ENCODE assay signal across 8 cellular contexts in the genomic region with DNA sequence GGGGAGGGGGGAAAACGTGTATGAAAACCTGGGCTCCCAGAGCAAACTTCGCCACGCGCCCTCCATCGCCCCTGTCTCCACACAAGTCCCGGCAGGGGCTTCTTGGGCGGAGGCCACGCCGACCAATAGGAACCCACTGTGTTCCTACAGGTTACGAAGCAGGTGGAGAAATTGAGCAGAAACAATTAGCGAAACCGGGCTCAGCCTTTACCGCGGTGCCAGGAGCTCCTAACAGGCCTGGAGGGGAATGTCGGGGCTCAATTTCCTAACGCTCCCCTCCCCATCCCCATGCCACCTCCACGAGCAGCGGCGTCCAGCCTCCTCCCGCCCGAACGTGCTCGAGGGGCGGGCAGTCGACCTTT. TPM values are rescaled to one million over a fixed set of nuclear protein-coding genes. Genes with fewer than 3 reads are reported as not detected.
DNase-seq lines count a peak whose midpoint lies in the region; ATAC-seq, FAIRE-seq and TF ChIP-seq lines count a peak whose summit lies in the region.

No MANE protein-coding gene starts in this region.

- intact Hi-C loops in heart right ventricle (cut with DNase I) (loop anchor here in 3 of 10 donors (5.0 to 10.0 kb wide), 5 partner anchors 125 to 322 kb away; no protein-coding TSS in a partner anchor), cardiac septum (cut with DNase I) (no loop called here), left colon (cut with DNase I, micrococcal nuclease) (no loop called here)

- 18 to 25% methylated on average over 25 of the region's 25 CpGs for WGBS in heart right ventricle, 2 donors

- peak overlapping the region; percentile 94 for H3K4me2 ChIP-seq in astrocyte (ENCODE audit: low read length)

- no peaks in the 10 kb centered on the region for H3K36me3 Mint-ChIP-seq in astrocyte (ENCODE audit: low read depth, unreplicated experiment)

- no peak for TF ChIP-seq CTCF in heart right ventricle (IDR thresholded peaks at IDR 0.05)
- no peak for TF ChIP-seq CTCF in astrocyte (IDR thresholded peaks at IDR 0.05; ENCODE audit: insufficient read depth, low read depth, low read length)

- H3K4me1 ChIP-seq in heart right ventricle (peaks cover 4 to 46% (median 30%) of the 10 kb centered on the region in 9 donors), astrocyte (ENCODE audit: insufficient read depth, low read length) (peaks cover 28% of the 10 kb centered on the region), mucosa of stomach (ENCODE audit: control insufficient read depth, insufficient read depth, low read length) (peaks cover 23% of the 10 kb centered on the region)

- H3K4me3 ChIP-seq in heart right ventricle (peak overlapping the region in 9 of 10 donors; percentile 34 to 78 (median 63)), astrocyte (ENCODE audit: insufficient read depth, low read depth, low read length) (peak overlapping the region; percentile 70), mucosa of stomach (ENCODE audit: low read length) (peak overlapping the region; percentile 33)

- peak overlapping the region; percentile 73 for H3K4me3 Mint-ChIP-seq in astrocyte (ENCODE audit: unreplicated experiment)

- peak overlapping the region; percentile 79 for H2AFZ ChIP-seq in astrocyte (ENCODE audit: low read depth, low read length)

- no peaks in the 10 kb centered on the region for H3K9me3 Mint-ChIP-seq in astrocyte (ENCODE audit: unreplicated experiment)

- H4K20me1 ChIP-seq in astrocyte (ENCODE audit: insufficient read depth, low read length), result no peaks in the 10 kb centered on the region

- FAIRE-seq in astrocyte (lab: Jason Lieb, UNC) (no peak), RCC 7860 (lab: Jason Lieb, UNC) (no peak)

- H3K9ac ChIP-seq in astrocyte (ENCODE audit: low read length), result peak overlapping the region; percentile 78
- H3K9ac ChIP-seq in mucosa of stomach (ENCODE audit: low read length), result peak overlapping the region; percentile 18

- H3K27ac ChIP-seq in heart right ventricle (no peak overlapping the region), astrocyte (ENCODE audit: low read depth, low read length) (no peak overlapping the region)

- no peak overlapping the region for H3K27ac Mint-ChIP-seq in astrocyte (ENCODE audit: unreplicated experiment)

- peaks cover 6% of the 10 kb centered on the region for H3K79me2 ChIP-seq in astrocyte (ENCODE audit: insufficient read depth, low read length)

- H3K27me3 Mint-ChIP-seq in astrocyte (ENCODE audit: low read depth, unreplicated experiment), result peaks cover 29% of the 10 kb centered on the region

- H3K4me1 Mint-ChIP-seq in astrocyte (ENCODE audit: low read depth, unreplicated experiment), result peaks cover 21% of the 10 kb centered on the region

- H3K27me3 ChIP-seq in heart right ventricle (peaks cover 0 to 42% (median 16%) of the 10 kb centered on the region in 7 donors), astrocyte (ENCODE audit: insufficient read depth, low read length) (peaks cover 14% of the 10 kb centered on the region), mucosa of stomach (ENCODE audit: control insufficient read depth, insufficient read depth, low read length) (peaks cover 49% of the 10 kb centered on the region)

- ATAC-seq in heart right ventricle (no peak), left colon (no peak)

- H3K9me3 ChIP-seq in heart right ventricle, result no peaks in the 10 kb centered on the region
- H3K9me3 ChIP-seq in astrocyte (ENCODE audit: insufficient read depth, low read depth, low read length), result no peaks in the 10 kb centered on the region
- H3K9me3 ChIP-seq in mucosa of stomach (ENCODE audit: control insufficient read depth, low read length), result no peaks in the 10 kb centered on the region

- H3K36me3 ChIP-seq in heart right ventricle (no peaks in the 10 kb centered on the region), astrocyte (ENCODE audit: insufficient read depth, low read length) (no peaks in the 10 kb centered on the region), mucosa of stomach (ENCODE audit: control insufficient read depth, insufficient read depth, low read length) (no peaks in the 10 kb centered on the region)

- DNase-seq in heart right ventricle (no peak), cardiac septum (ENCODE audit: low spot score) (no peak), astrocyte (ENCODE audit: low read depth) (no peak), OCI-M1 (lab: John Stamatoyannopoulos, UW) (no peak), left colon (no peak), RCC 7860 (ENCODE audit: low spot score) (no peak)
- no peak for DNase-seq in NK-92 treated with Interleukin-12 subunit alpha and Interleukin-12 subunit beta, amount 100 ng/mL, for 24 hours (lab: John Stamatoyannopoulos, UW)

RNA-seq across cellular contexts. Expression of a gene that starts 0.6 kb away (rescaled TPM):
- total RNA-seq in heart right ventricle (1 to 10 TPM in 9 of 10 donors, under 1 TPM in 1; 0.97 to 6.8 (median 2.4) TPM), cardiac septum (2.3 TPM), astrocyte (5.3 and 8.1 TPM in 2 replicates), left colon (1 to 10 TPM; 4.1 to 10.0 TPM)
- polyA plus RNA-seq in heart right ventricle, result under 1 TPM; 0.07 to 0.51 TPM
